In genomic region chr12:132559652-132560420, GRCh38 we compare ENCODE assay signal across 8 cellular contexts. TPM values are rescaled to one million over a fixed set of nuclear protein-coding genes. Genes with fewer than 3 reads are reported as not detected.
A peak's percentile ranks its signal among the peaks of the same experiment; 100 is the strongest.
DNase-seq lines count a peak whose midpoint lies in the region; ATAC-seq, FAIRE-seq and TF ChIP-seq lines count a peak whose summit lies in the region.

No MANE protein-coding gene starts in this region.

- no peaks in the 10 kb centered on the region for H4K20me1 ChIP-seq in endothelial cell of umbilical vein (replicated peaks; ENCODE audit: control insufficient read depth, extremely low read depth, insufficient read depth, low read length)

- H3K27ac ChIP-seq in endothelial cell of umbilical vein (ENCODE audit: insufficient read depth, low read depth, low read length) = no peak overlapping the region

- peaks cover 37% of the 10 kb centered on the region for H3K79me2 ChIP-seq in endothelial cell of umbilical vein (ENCODE audit: control insufficient read depth, insufficient read depth, low read length)

- FAIRE-seq in GM12891 (lab: Jason Lieb, UNC) = peak; percentile 58
- peak; percentile 33 for FAIRE-seq in endothelial cell of umbilical vein (lab: Jason Lieb, UNC)

- H3K4me3 ChIP-seq in AG04449 (ENCODE audit: low read depth, low read length) (peak overlapping the region; percentile 68), endothelial cell of umbilical vein (replicated peaks in 1 of 3; ENCODE audit: insufficient read depth in 1 of 3, low read depth in 1 of 3, low read length in 3 of 3) (peak overlapping the region; percentile 79 to 91 (median 81))

- no peaks in the 10 kb centered on the region for H3K27me3 ChIP-seq in endothelial cell of umbilical vein (ENCODE audit: control insufficient read depth in 2 of 2, insufficient read depth in 2 of 2, low read length in 2 of 2)

- CTCF ChIA-PET in AG04449 (lab: Yijun Ruan, JAX) = interaction anchor here (0.7 to 3.2 kb wide), 2 partner anchors 9 to 144 kb away, joined by 3 to 21 read pairs; no protein-coding TSS in a partner anchor
- CTCF ChIA-PET in activated CD4-positive, alpha-beta T cell treated with anti-CD3 and anti-CD28 coated beads for 36 hours (lab: Charles Lee) = no interaction called here
- CTCF ChIA-PET in endothelial cell of umbilical vein (lab: Charles Lee) = interaction anchor here (0.6 to 1.1 kb wide), 9 partner anchors 36 to 708 kb away, joined by 3 to 6 read pairs (median 3); no protein-coding TSS in a partner anchor

- no peak for TF ChIP-seq CTCF in AG04449 (IDR thresholded peaks at IDR 0.05; ENCODE audit: insufficient read depth, low read length, missing control alignments)
- TF ChIP-seq CTCF in endothelial cell of umbilical vein (IDR thresholded peaks at IDR 0.05; ENCODE audit: extremely low read depth in 1 of 2, insufficient read depth in 1 of 2, low read depth in 1 of 2, low read length in 2 of 2) = no peak
- no peak for TF ChIP-seq CTCF in mesothelial cell of epicardium (IDR thresholded peaks at IDR 0.05; ENCODE audit: unreplicated experiment)

- TF ChIP-seq POLR2A in GM12891 (IDR thresholded peaks at IDR 0.05; ENCODE audit: low read depth, low read length) (no peak), endothelial cell of umbilical vein (IDR thresholded peaks at IDR 0.05; ENCODE audit: low read depth, low read length) (peak; percentile 62)

- dilution Hi-C loops in endothelial cell of umbilical vein (cut with MboI; ENCODE audit: extremely low pct_ligation_motif_present, low sequenced_read_pairs) = no loop called here

- POLR2A ChIA-PET in AG04449 (lab: Yijun Ruan, JAX) (interaction anchor here (0.5 kb wide), 1 partner anchor 97 kb away, joined by 3 read pairs; no protein-coding TSS in a partner anchor), endothelial cell of umbilical vein (lab: Charles Lee) (interaction anchor here (0.6 kb wide), 1 partner anchor 146 kb away, joined by 3 read pairs; no protein-coding TSS in a partner anchor)
- POLR2A ChIA-PET in activated CD4-positive, alpha-beta T cell treated with anti-CD3 and anti-CD28 coated beads for 36 hours (lab: Charles Lee) = no interaction called here

- peaks cover 13% of the 10 kb centered on the region for H3K4me1 Mint-ChIP-seq in activated CD4-positive, alpha-beta T cell treated with anti-CD3 and anti-CD28 coated beads for 36 hours
- H3K4me1 Mint-ChIP-seq in mesothelial cell of epicardium = peaks cover 8% of the 10 kb centered on the region
- H3K4me1 Mint-ChIP-seq in stimulated activated naive CD8-positive, alpha-beta T cell treated with anti-CD3 and anti-CD28 coated beads, Interleukin-15, amount 100 ng/mL, for 72 hours = peaks cover 35% of the 10 kb centered on the region

- no peak overlapping the region for H3K27ac Mint-ChIP-seq in activated CD4-positive, alpha-beta T cell treated with anti-CD3 and anti-CD28 coated beads for 36 hours
- H3K27ac Mint-ChIP-seq in mesothelial cell of epicardium = no peak overlapping the region
- peak overlapping the region in 1 of 2 donors; percentile 19 for H3K27ac Mint-ChIP-seq in stimulated activated naive CD8-positive, alpha-beta T cell treated with anti-CD3 and anti-CD28 coated beads, Interleukin-15, amount 100 ng/mL, for 72 hours

- DNase-seq in AG04449 (ENCODE audit: low read depth, low spot score) (no peak), GM12891 (ENCODE audit: insufficient read length, low spot score) (peak; percentile 79), NCI-H1694 treated with DMSO at 0.1 percent for 48 hours (lab: John Stamatoyannopoulos, UW) (peak; percentile 14), endothelial cell of umbilical vein (ENCODE audit: low read depth, low spot score) (peak; percentile 39), mesothelial cell of epicardium (ENCODE audit: low spot score in 2 of 2, unreplicated experiment in 2 of 2) (peak; percentile 52 to 69)
- DNase-seq in activated CD4-positive, alpha-beta T cell treated with anti-CD3 and anti-CD28 coated beads for 36 hours = peak; percentile 69
- peak; percentile 34 to 40 for DNase-seq in stimulated activated naive CD8-positive, alpha-beta T cell treated with anti-CD3 and anti-CD28 coated beads, Interleukin-15, amount 100 ng/mL, for 72 hours

- peaks cover 2% of the 10 kb centered on the region for H3K36me3 Mint-ChIP-seq in activated CD4-positive, alpha-beta T cell treated with anti-CD3 and anti-CD28 coated beads for 36 hours (ENCODE audit: low read depth)
- peaks cover 2% of the 10 kb centered on the region for H3K36me3 Mint-ChIP-seq in mesothelial cell of epicardium

- BruUV-seq in endothelial cell of umbilical vein (replicated peaks; lab: Mats Ljungman, UMichigan) = no TSS peak

- H3K9ac ChIP-seq in endothelial cell of umbilical vein (replicated peaks; ENCODE audit: extremely low read depth, insufficient read depth, low read length) = peak overlapping the region; percentile 67

- no peaks in the 10 kb centered on the region for H3K9me1 ChIP-seq in endothelial cell of umbilical vein (replicated peaks; ENCODE audit: control insufficient read depth, extremely low read depth, insufficient read depth, low read length)

- H3K9me3 ChIP-seq in endothelial cell of umbilical vein (replicated peaks; ENCODE audit: control insufficient read depth, insufficient read depth, low read length) = no peaks in the 10 kb centered on the region

- ATAC-seq in activated CD4-positive, alpha-beta T cell treated with anti-CD3 and anti-CD28 coated beads for 36 hours = peak; percentile 62
- ATAC-seq in stimulated activated naive CD8-positive, alpha-beta T cell treated with anti-CD3 and anti-CD28 coated beads, Interleukin-15, amount 100 ng/mL, for 72 hours = peak; percentile 61
- no peak for ATAC-seq in HG02588 (IDR thresholded peaks at IDR 0.05; ENCODE audit: unreplicated experiment)

- intact Hi-C loops in activated CD4-positive, alpha-beta T cell treated with anti-CD3 and anti-CD28 coated beads for 36 hours (cut with DNase I, micrococcal nuclease) = loop anchor here (1.0 to 2.0 kb wide), 8 partner anchors 55 to 476 kb away; partner anchors contain the start of genes DDX51 (in 1 of the 2), NOC4L (in 1 of the 2), POLE (in 1 of the 2) and PXMP2 (in 1 of the 2)
- intact Hi-C loops in endothelial cell of umbilical vein (cut with micrococcal nuclease) = loop anchor here (1.0 to 2.0 kb wide), 3 partner anchors 55 to 131 kb away; partner anchors contain the start of gene FBRSL1

- no peaks in the 10 kb centered on the region for H3K36me3 ChIP-seq in endothelial cell of umbilical vein (ENCODE audit: control insufficient read depth in 2 of 2, extremely low read depth in 1 of 2, insufficient read depth in 2 of 2, low read length in 2 of 2)

- peak overlapping the region; percentile 73 for H3K4me3 Mint-ChIP-seq in activated CD4-positive, alpha-beta T cell treated with anti-CD3 and anti-CD28 coated beads for 36 hours
- peak overlapping the region; percentile 60 for H3K4me3 Mint-ChIP-seq in mesothelial cell of epicardium
- peak overlapping the region; percentile 66 to 78 for H3K4me3 Mint-ChIP-seq in stimulated activated naive CD8-positive, alpha-beta T cell treated with anti-CD3 and anti-CD28 coated beads, Interleukin-15, amount 100 ng/mL, for 72 hours

- H3K4me1 ChIP-seq in endothelial cell of umbilical vein (ENCODE audit: control insufficient read depth, extremely low read depth, insufficient read depth, low read length) = peaks cover 5% of the 10 kb centered on the region

- H3K9me3 Mint-ChIP-seq in activated CD4-positive, alpha-beta T cell treated with anti-CD3 and anti-CD28 coated beads for 36 hours (ENCODE audit: low read depth) = no peaks in the 10 kb centered on the region
- no peaks in the 10 kb centered on the region for H3K9me3 Mint-ChIP-seq in mesothelial cell of epicardium
- no peaks in the 10 kb centered on the region for H3K9me3 Mint-ChIP-seq in stimulated activated naive CD8-positive, alpha-beta T cell treated with anti-CD3 and anti-CD28 coated beads, Interleukin-15, amount 100 ng/mL, for 72 hours

- peak overlapping the region; percentile 34 for H2AFZ ChIP-seq in endothelial cell of umbilical vein (ENCODE audit: low read depth, low read length)

- peak overlapping the region; percentile 31 for H3K4me2 ChIP-seq in endothelial cell of umbilical vein (ENCODE audit: insufficient read depth, low read length)

- H3K27me3 Mint-ChIP-seq in activated CD4-positive, alpha-beta T cell treated with anti-CD3 and anti-CD28 coated beads for 36 hours = peaks cover 7% of the 10 kb centered on the region
- H3K27me3 Mint-ChIP-seq in mesothelial cell of epicardium (ENCODE audit: low read depth) = no peaks in the 10 kb centered on the region
- H3K27me3 Mint-ChIP-seq in stimulated activated naive CD8-positive, alpha-beta T cell treated with anti-CD3 and anti-CD28 coated beads, Interleukin-15, amount 100 ng/mL, for 72 hours = peaks cover 30% of the 10 kb centered on the region

TF ChIP-seq in GM12891, 5 proteins besides CTCF, POLR2A, EP300 and RAD21 (continues in another document):
- TF ChIP-seq PAX5 (IDR thresholded peaks at IDR 0.05; ENCODE audit: insufficient read depth, low read length, severe bottlenecking) = no peak

TF ChIP-seq in endothelial cell of umbilical vein, 7 proteins besides CTCF, POLR2A, EP300 and RAD21 (continues in another document):
- TF ChIP-seq MYC (IDR thresholded peaks at IDR 0.05; ENCODE audit: low read depth, low read length) = no peak

RNA-seq across cellular contexts. Expression of gene LRCOL1, which starts 50.5 kb away (rescaled TPM):
- polyA plus RNA-seq in GM12891 (2012; ENCODE audit: low read depth, missing spikeins) = 0.18 TPM
- total RNA-seq in activated CD4-positive, alpha-beta T cell treated with anti-CD3 and anti-CD28 coated beads for 36 hours = not detected
- total RNA-seq in endothelial cell of umbilical vein (1.2 TPM in 1 of 2 replicates, not detected in the other), mesothelial cell of epicardium (not detected in 3 replicates)
- polyA plus RNA-seq in endothelial cell of umbilical vein = 1.1 and 1.5 TPM in 2 replicates
- 0.28 and 0.49 TPM in 2 replicates for polyA plus RNA-seq in endothelial cell of umbilical vein (2011; cell fraction: cytosol; rRNA removed)
- polyA plus RNA-seq in endothelial cell of umbilical vein (2011; cell fraction: nucleus; rRNA removed) = 2.6 and 3.1 TPM in 2 replicates
- polyA plus RNA-seq in endothelial cell of umbilical vein (2012) = 0.48 and 0.89 TPM in 2 replicates
- polyA minus RNA-seq in endothelial cell of umbilical vein = 0.36 and 0.95 TPM in 2 replicates
- polyA minus RNA-seq in endothelial cell of umbilical vein (2011; cell fraction: cytosol; rRNA and poly(A)+ RNA removed) = not detected
- polyA minus RNA-seq in endothelial cell of umbilical vein (2011; cell fraction: nucleus; rRNA and poly(A)+ RNA removed) = not detected in 2 replicates

RNA-seq across cellular contexts. Expression of gene P2RX2, which starts 58.7 kb away (rescaled TPM):
- polyA plus RNA-seq in GM12891 (2012; ENCODE audit: low read depth, missing spikeins) = 0.08 TPM
- not detected for total RNA-seq in activated CD4-positive, alpha-beta T cell treated with anti-CD3 and anti-CD28 coated beads for 36 hours
- total RNA-seq in endothelial cell of umbilical vein (not detected in 2 replicates), mesothelial cell of epicardium (7.3 to 8.7 TPM (median 8.6 TPM) in 3 replicates)
- not detected in 2 replicates for polyA plus RNA-seq in endothelial cell of umbilical vein
- polyA plus RNA-seq in endothelial cell of umbilical vein (2011; cell fraction: cytosol; rRNA removed) = not detected in 2 replicates
- polyA plus RNA-seq in endothelial cell of umbilical vein (2011; cell fraction: nucleus; rRNA removed) = not detected in 2 replicates
- polyA plus RNA-seq in endothelial cell of umbilical vein (2012) = not detected in 2 replicates
- polyA minus RNA-seq in endothelial cell of umbilical vein = not detected in 2 replicates
- not detected for polyA minus RNA-seq in endothelial cell of umbilical vein (2011; cell fraction: cytosol; rRNA and poly(A)+ RNA removed)
- polyA minus RNA-seq in endothelial cell of umbilical vein (2011; cell fraction: nucleus; rRNA and poly(A)+ RNA removed) = not detected in 2 replicates
